Comparison of ENCODE assay signal across 34 cellular contexts in genomic region chr20:23670361-23670760, GRCh38. TPM values are rescaled to one million over a fixed set of nuclear protein-coding genes. Genes with fewer than 3 reads are reported as not detected.
"Had no signal": no experiment of that assay in that cellular context is flagged by ENCODE, and none has a peak within 500 bp of the region (broad histone marks: within the 10 kb centered on the region; RNA-seq: fewer than 3 reads in every experiment).

No MANE protein-coding gene starts in this region.

- ATAC-seq: Panc1, Right ventricle myocardium inferior, SK-N-SH treated with all-trans-retinoic acid at 6 μM for 48 hours had no signal

- DNase-seq: Kasumi-1, KBM-7, MG63, NCI-H1048, NCI-H1092 treated with DMSO at 0.1 percent for 48 hours, NCI-H1105 treated with DMSO at 0.1 percent for 48 hours, NCI-H1417, NCI-H1436, NCI-H146, NCI-H1694, NCI-H187, NCI-H1930, NCI-H2029 treated with DMSO at 0.1 percent for 48 hours, NCI-H2081 treated with DMSO at 0.1 percent for 48 hours, NCI-H2107, NCI-H2171, NCI-H226, NCI-H446 treated with DMSO at 0.1 percent for 48 hours, NCI-H510A, NCI-H524, NCI-H526, NCI-H69, NCI-H748 treated with DMSO at 0.1 percent for 48 hours, NCI-H82, PC-9, SHP77, SIG-M5, SJCRH30 had no signal

RNA-seq across cellular contexts. Expression of gene CST4, which starts 18.5 kb away (rescaled TPM):
- total RNA-seq: OCI-LY7, PC-9, Right ventricle myocardium inferior, RPMI7951, SJCRH30, SK-MEL-5 had no signal

RNA-seq across cellular contexts. Expression of gene CST3, which starts 32.6 kb away (rescaled TPM):
- total RNA-seq: OCI-LY7 had no signal
